In the genomic region with DNA sequence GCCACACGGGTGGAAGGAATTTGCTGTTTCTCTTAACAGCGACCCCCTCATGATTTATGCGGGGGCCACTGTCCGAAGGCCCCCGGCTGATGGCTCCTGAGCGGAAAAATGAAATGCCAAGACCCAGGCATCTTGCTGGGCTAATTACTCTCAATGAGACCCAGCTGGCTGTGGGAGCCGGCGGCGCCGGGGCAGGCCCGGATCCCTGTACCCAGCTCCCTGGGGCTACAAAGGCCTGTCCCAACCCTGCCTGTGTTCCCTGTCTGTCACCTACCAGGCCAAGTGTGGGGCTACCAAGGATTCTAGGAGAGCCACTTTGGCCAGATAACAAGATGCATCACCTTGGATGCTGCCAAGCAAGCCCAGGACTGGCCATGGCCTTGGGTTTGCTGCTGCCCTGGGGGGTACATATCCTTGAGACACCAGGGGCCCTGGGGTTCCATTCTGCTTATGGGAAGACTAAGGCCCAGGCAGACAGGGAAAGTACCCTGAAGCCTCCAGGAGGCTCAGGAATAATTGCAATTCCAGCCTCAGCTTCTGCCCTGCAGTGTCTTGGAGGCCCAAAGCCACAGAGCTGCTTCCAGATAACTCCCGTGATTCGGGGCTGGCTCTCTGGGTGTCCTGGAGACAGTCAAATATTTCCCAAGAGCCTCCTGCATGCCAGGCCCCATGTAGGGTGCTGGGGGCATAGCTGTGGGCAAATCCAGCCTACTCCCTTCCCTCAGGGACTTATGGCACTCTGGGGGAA, we compare ENCODE assay signal across 1 cellular context.
TF ChIP-seq lines count a peak whose summit lies in the region.

No MANE protein-coding gene starts in this region.

TF ChIP-seq in GM23338, 12 proteins besides CTCF, POLR2A, EP300 and RAD21 (continued from another document):
- TF ChIP-seq ZNF462 (CRISPR knock-in tag; IDR thresholded peaks at IDR 0.05) (no peak), ZNF114 (CRISPR knock-in tag; IDR thresholded peaks at IDR 0.05) (no peak), JUNB (IDR thresholded peaks at IDR 0.05; ENCODE audit: unreplicated experiment) (no peak), EZH2phosphoT487 (IDR thresholded peaks at IDR 0.05; ENCODE audit: unreplicated experiment) (no peak)
